Comparison of ENCODE assay signal across 9 cellular contexts in the genomic region with DNA sequence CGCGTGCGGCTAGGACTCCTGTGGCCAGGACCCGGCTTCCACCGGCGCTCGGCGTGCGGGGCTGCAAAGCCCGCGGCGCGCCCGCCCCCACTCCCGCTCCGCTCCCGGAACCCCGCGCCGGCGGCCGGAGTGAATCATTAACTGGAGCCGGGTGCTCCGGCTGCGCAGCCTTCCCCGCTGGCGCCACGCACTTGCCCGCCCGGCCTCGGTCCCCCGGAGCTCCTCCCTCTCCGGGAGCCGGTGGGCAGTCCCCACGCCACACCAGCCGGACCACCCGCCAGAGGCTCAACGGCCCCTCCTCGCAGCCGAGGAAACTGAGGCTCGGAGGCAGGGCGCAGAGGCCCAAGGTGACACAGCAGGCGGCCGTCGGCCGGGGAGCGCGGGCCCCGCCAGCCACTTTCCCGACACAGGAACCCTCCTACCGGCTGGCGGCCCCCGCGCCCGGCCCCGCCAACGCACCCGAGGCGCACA. TPM values are rescaled to one million over a fixed set of nuclear protein-coding genes. Genes with fewer than 3 reads are reported as not detected.
A peak's percentile ranks its signal among the peaks of the same experiment; 100 is the strongest.
DNase-seq lines count a peak whose midpoint lies in the region; ATAC-seq and TF ChIP-seq lines count a peak whose summit lies in the region.
"Had no signal": no experiment of that assay in that cellular context is flagged by ENCODE, and none has a peak within 500 bp of the region (broad histone marks: within the 10 kb centered on the region; RNA-seq: fewer than 3 reads in every experiment).

No MANE protein-coding gene starts in this region.

- peak overlapping the region; percentile 91 for H3K27ac Mint-ChIP-seq in mesothelial cell of epicardium
- H3K27ac Mint-ChIP-seq: T-helper 1 cell treated with Interleukin-12 subunit alpha and Interleukin-12 subunit beta and Interleukin-4 antibody, amounts not matched to agents 30 μg/mL and 1 μg/mL, for 36 hours had no signal

- H3K27me3 Mint-ChIP-seq in mesothelial cell of epicardium (ENCODE audit: low read depth) = no peaks in the 10 kb centered on the region

- H3K4me1 ChIP-seq in ES-I3 (ENCODE audit: insufficient read depth, low read length) = peaks cover 71% of the 10 kb centered on the region

- H3K36me3 ChIP-seq in ES-I3 (ENCODE audit: insufficient read depth, low read length) = no peaks in the 10 kb centered on the region

- no peak for TF ChIP-seq CTCF in mesothelial cell of epicardium (IDR thresholded peaks at IDR 0.05; ENCODE audit: unreplicated experiment)

- H3K9me3 ChIP-seq in ES-I3 (ENCODE audit: control insufficient read depth, insufficient read depth, low read length) = no peaks in the 10 kb centered on the region

- no peaks in the 10 kb centered on the region for H3K9me3 Mint-ChIP-seq in mesothelial cell of epicardium
- H3K9me3 Mint-ChIP-seq: T-helper 1 cell treated with Interleukin-12 subunit alpha and Interleukin-12 subunit beta and Interleukin-4 antibody, amounts not matched to agents 30 μg/mL and 1 μg/mL, for 36 hours had no signal

- peak; percentile 99 for DNase-seq in HuH-7.5 (ENCODE audit: low spot score)
- DNase-seq in dermis blood vessel endothelial cell = peak; percentile 53
- peak in 1 of 2 experiments; percentile 69 for DNase-seq in mesothelial cell of epicardium (ENCODE audit: low spot score in 2 of 2, unreplicated experiment in 2 of 2)
- DNase-seq in NAMALWA (ENCODE audit: low spot score) = no peak
- DNase-seq in NCI-H1048 (lab: John Stamatoyannopoulos, UW) = no peak
- no peak for DNase-seq in SW480 (ENCODE audit: low spot score)

- peak overlapping the region; percentile 77 for H3K9ac ChIP-seq in ES-I3 (ENCODE audit: low read depth, low read length)

- ATAC-seq in GM21423 (IDR thresholded peaks at IDR 0.05; ENCODE audit: unreplicated experiment) = peak; percentile 40

- no peaks in the 10 kb centered on the region for H3K36me3 Mint-ChIP-seq in mesothelial cell of epicardium

- peaks cover 73% of the 10 kb centered on the region for H3K4me1 Mint-ChIP-seq in mesothelial cell of epicardium

- peak overlapping the region; percentile 80 for H3K4me3 Mint-ChIP-seq in mesothelial cell of epicardium
- H3K4me3 Mint-ChIP-seq: T-helper 1 cell treated with Interleukin-12 subunit alpha and Interleukin-12 subunit beta and Interleukin-4 antibody, amounts not matched to agents 30 μg/mL and 1 μg/mL, for 36 hours had no signal

RNA-seq across cellular contexts. Expression of a gene that starts 0.6 kb away (rescaled TPM):
- 141 and 300 TPM in 2 replicates for total RNA-seq in dermis blood vessel endothelial cell
- total RNA-seq in mesothelial cell of epicardium = 87.3 to 95.9 TPM (median 95.1 TPM) in 3 replicates

RNA-seq across cellular contexts. Expression of a gene that starts 32.1 kb away (rescaled TPM):
- total RNA-seq in dermis blood vessel endothelial cell (not detected in 2 replicates), mesothelial cell of epicardium (not detected in 3 replicates)

RNA-seq across cellular contexts. Expression of a gene that starts 43.9 kb away (rescaled TPM):
- total RNA-seq in dermis blood vessel endothelial cell = not detected in 2 replicates
- not detected in 3 replicates for total RNA-seq in mesothelial cell of epicardium

Comparison
In these comparisons a context has a peak if more than half of its experiments do, and no peak if none do; other contexts are left out.
1. DNase-seq: peak in HuH-7.5 (single experiment) and dermis blood vessel endothelial cell (single experiment); none in NAMALWA (single experiment), NCI-H1048 (single experiment) and SW480 (single experiment).